ENCODE assay signal across 8 cellular contexts in genomic region chr1:15834406-15835204, GRCh38. TPM values are rescaled to one million over a fixed set of nuclear protein-coding genes. Genes with fewer than 3 reads are reported as not detected.
DNase-seq lines count a peak whose midpoint lies in the region; ATAC-seq, FAIRE-seq and TF ChIP-seq lines count a peak whose summit lies in the region.

No MANE protein-coding gene starts in this region.

- H3K9me3 ChIP-seq in kidney (ENCODE audit: control insufficient read depth in 1 of 2, low read length in 2 of 2) = no peaks in the 10 kb centered on the region

- intact Hi-C loops in kidney (cut with DNase I) = no loop called here

- DNase-seq in AG08395 (ENCODE audit: low spot score) (peak; percentile 86), NCI-H345 treated with DMSO at 0.1 percent for 48 hours (lab: John Stamatoyannopoulos, UW; ENCODE audit: unreplicated experiment) (peak; percentile 93), kidney (peak; percentile 95)
- peak; percentile 77 for DNase-seq in activated CD4-positive, CD25-positive, alpha-beta regulatory T cell treated with anti-CD3 and anti-CD28 coated beads, Interleukin-2, amount 50 U/mL, for 16 hours (ENCODE audit: low read depth, low spot score)
- peak; percentile 86 for DNase-seq in central memory CD4-positive, alpha-beta T cell
- DNase-seq in stimulated activated CD4-positive, alpha-beta T cell treated with anti-CD3 and anti-CD28 coated beads, Interleukin-15, amount 100 ng/mL, for 1 hour (ENCODE audit: low read depth in 1 of 2, low spot score in 1 of 2) = peak; percentile 81 to 83

- FAIRE-seq in kidney (lab: Jason Lieb, UNC) = no peak

- peak; percentile 47 for ATAC-seq in GM19025 (IDR thresholded peaks at IDR 0.05; ENCODE audit: low read depth, unreplicated experiment)
- peak; percentile 49 for ATAC-seq in HG03196 (IDR thresholded peaks at IDR 0.05; ENCODE audit: unreplicated experiment)

- H3K4me1 ChIP-seq in kidney (ENCODE audit: control insufficient read depth in 1 of 2, insufficient read depth in 1 of 2, low read depth in 1 of 2, low read length in 2 of 2) = peaks cover 2 to 4% of the 10 kb centered on the region in 2 donors

- TF ChIP-seq CTCF in kidney (IDR thresholded peaks at IDR 0.05; ENCODE audit: borderline replicate concordance, extremely low read depth, insufficient read depth) = no peak

- H3K9ac ChIP-seq in kidney (ENCODE audit: low read length in 2 of 2) = peak overlapping the region; percentile 97 to 99

- no peaks in the 10 kb centered on the region for H3K36me3 ChIP-seq in kidney (ENCODE audit: control insufficient read depth in 1 of 2, insufficient read depth in 2 of 2, low read length in 2 of 2)

- peak overlapping the region; percentile 95 to 99 for H3K4me3 ChIP-seq in kidney (ENCODE audit: low read length in 2 of 2)

- H3K27ac ChIP-seq in kidney (ENCODE audit: low read depth in 2 of 2, low read length in 2 of 2) = peak overlapping the region; percentile 100

RNA-seq across cellular contexts. Expression of gene SPEN, which starts 12.9 kb away (rescaled TPM):
- total RNA-seq in kidney = 70.7 TPM
- polyA plus RNA-seq in kidney (ENCODE audit: insufficient read depth, low read depth, low replicate concordance) = 9.4 TPM

RNA-seq across cellular contexts. Expression of gene UQCRHL, which starts 27.2 kb away (rescaled TPM):
- total RNA-seq in kidney = 0.91 TPM
- 11.8 TPM for polyA plus RNA-seq in kidney (ENCODE audit: insufficient read depth, low read depth, low replicate concordance)

Comparison
In these comparisons a context has a peak if more than half of its experiments do, and no peak if none do; other contexts are left out.
1. Peak in every context shown above with its lines: DNase-seq, ATAC-seq, H3K4me3 ChIP-seq and H3K27ac ChIP-seq.